ENCODE assay signal across 12 cellular contexts in the genomic region with DNA sequence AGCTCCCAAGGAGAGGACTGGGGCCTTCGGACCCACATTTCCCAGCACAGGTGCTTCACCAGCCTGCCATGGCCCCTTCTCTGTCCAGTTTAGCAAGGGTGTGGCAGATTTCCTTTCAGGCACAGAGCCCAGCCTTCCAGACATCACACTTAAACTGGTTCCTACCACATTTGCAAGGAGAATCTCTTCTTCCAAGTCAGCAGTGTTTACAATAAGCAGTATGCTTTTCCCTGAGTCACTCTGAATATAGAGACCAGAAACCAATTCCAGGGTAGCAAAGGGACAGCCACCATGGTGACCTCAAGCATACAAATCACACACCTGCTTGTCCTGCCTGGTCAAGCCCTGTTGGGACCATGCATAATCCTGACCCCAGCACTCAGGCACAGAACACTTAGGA. TPM values are rescaled to one million over a fixed set of nuclear protein-coding genes. Genes with fewer than 3 reads are reported as not detected.
DNase-seq lines count a peak whose midpoint lies in the region; ATAC-seq and TF ChIP-seq lines count a peak whose summit lies in the region.
"Had no signal": no experiment of that assay in that cellular context is flagged by ENCODE, and none has a peak within 500 bp of the region (broad histone marks: within the 10 kb centered on the region; RNA-seq: fewer than 3 reads in every experiment).

No MANE protein-coding gene starts in this region.

- no peak overlapping the region for H2BK20ac ChIP-seq in IMR-90 (ENCODE audit: low read depth, low read length)

- no peaks in the 10 kb centered on the region for H3K36me3 ChIP-seq in IMR-90 (ENCODE audit: control insufficient read depth, insufficient read depth, low read length)
- H3K36me3 ChIP-seq: BE2C, pancreas had no signal

- no peak for TF ChIP-seq POLR2A in IMR-90 (IDR thresholded peaks at IDR 0.05; ENCODE audit: low read depth, low read length)

- POLR2A ChIA-PET in IMR-90 (lab: Charles Lee; ENCODE audit: unreplicated experiment): no interaction called here

- no peak overlapping the region for H3K27ac ChIP-seq in IMR-90 (ENCODE audit: insufficient read depth, low read length)
- H3K27ac ChIP-seq in VCaP: peak overlapping the region; percentile 86
- H3K27ac ChIP-seq: pancreas had no signal

- peak; percentile 55 for DNase-seq in IMR-90
- DNase-seq in fibroblast of the aortic adventitia (ENCODE audit: low read depth): peak; percentile 53
- no peak for DNase-seq in stimulated activated naive B cell treated with anti-CD40 and anti-IgM and Interleukin-4, amounts not matched to agents 10 μg/mL and 1 μg/mL and 100 μg/mL, for 72 hours
- no peak for DNase-seq in SK-N-DZ (ENCODE audit: low spot score)
- no peak for DNase-seq in T1000 (lab: John Stamatoyannopoulos, UW)
- DNase-seq in superior temporal gyrus (ENCODE audit: extremely low spot score): no peak

- H3K4me3 Mint-ChIP-seq in stimulated activated naive B cell treated with anti-CD40 and anti-IgM and Interleukin-4, amounts not matched to agents 10 μg/mL and 1 μg/mL and 100 μg/mL, for 72 hours: no peak overlapping the region

- H4K91ac ChIP-seq in IMR-90 (ENCODE audit: insufficient read depth, low read depth, low read length): no peak overlapping the region

- CTCF ChIA-PET in IMR-90 (lab: Yijun Ruan, JAX): interaction anchor here (1.1 kb wide), 1 partner anchor 12 kb away, joined by 3 read pairs; no protein-coding TSS in a partner anchor

- intact Hi-C loops in IMR-90 (cut with micrococcal nuclease): no loop called here

- TF ChIP-seq CTCF in IMR-90 (conservative IDR thresholded peaks at IDR 0.05; ENCODE audit: low read depth, low read length) (no peak), VCaP (conservative IDR thresholded peaks at IDR 0.05) (no peak), fibroblast of the aortic adventitia (IDR thresholded peaks at IDR 0.05; ENCODE audit: insufficient read depth, low read length) (no peak)

- BruUV-seq in IMR-90 (replicated peaks; lab: Mats Ljungman, UMichigan): no TSS peak

- H3K9me1 ChIP-seq in IMR-90 (ENCODE audit: insufficient read depth, low read length): peaks cover 5% of the 10 kb centered on the region; the same call in 1 of the 2 replicates

- no peaks in the 10 kb centered on the region for H3K9me3 Mint-ChIP-seq in stimulated activated naive B cell treated with anti-CD40 and anti-IgM and Interleukin-4, amounts not matched to agents 10 μg/mL and 1 μg/mL and 100 μg/mL, for 72 hours
- H3K9me3 Mint-ChIP-seq: naive B cell had no signal

- H3K4me2 ChIP-seq in IMR-90 (ENCODE audit: low read depth, low read length): no peak overlapping the region

- peaks cover 15 to 23% of the 10 kb centered on the region in 2 donors for H3K4me1 Mint-ChIP-seq in stimulated activated naive B cell treated with anti-CD40 and anti-IgM and Interleukin-4, amounts not matched to agents 10 μg/mL and 1 μg/mL and 100 μg/mL, for 72 hours

- no peak overlapping the region for H2BK5ac ChIP-seq in IMR-90 (ENCODE audit: low read depth, low read length, poor library complexity, severe bottlenecking)

- in situ Hi-C loops in IMR-90 (cut with MboI; ENCODE audit: low sequenced_read_pairs): no loop called here

- H4K20me1 ChIP-seq in IMR-90 (ENCODE audit: insufficient read depth, low read length): no peaks in the 10 kb centered on the region

- no peak overlapping the region for H3K4ac ChIP-seq in IMR-90 (ENCODE audit: low read depth, low read length)

- no peak overlapping the region for H4K5ac ChIP-seq in IMR-90 (ENCODE audit: low read depth, low read length)

- peaks cover 0 to 4% of the 10 kb centered on the region in 2 donors for H3K27me3 Mint-ChIP-seq in stimulated activated naive B cell treated with anti-CD40 and anti-IgM and Interleukin-4, amounts not matched to agents 10 μg/mL and 1 μg/mL and 100 μg/mL, for 72 hours

- H3K14ac ChIP-seq in IMR-90 (replicated peaks; ENCODE audit: low read depth, low read length): peak overlapping the region; percentile 7; the same call in 1 of the 2 replicates

- H3K27ac Mint-ChIP-seq in stimulated activated naive B cell treated with anti-CD40 and anti-IgM and Interleukin-4, amounts not matched to agents 10 μg/mL and 1 μg/mL and 100 μg/mL, for 72 hours: peak overlapping the region; percentile 37

- peak overlapping the region; percentile 19 for H2AK9ac ChIP-seq in IMR-90 (replicated peaks; ENCODE audit: low read depth, low read length, poor library complexity)

- peak overlapping the region; percentile 60; the same call in 1 of the 2 replicates for H2AK5ac ChIP-seq in IMR-90 (ENCODE audit: low read depth, low read length)

- no peak overlapping the region for H3K9ac ChIP-seq in IMR-90 (ENCODE audit: low read depth, low read length)

- no peak overlapping the region for H3K18ac ChIP-seq in IMR-90 (ENCODE audit: low read depth, low read length)

- no peak overlapping the region for H3K56ac ChIP-seq in IMR-90 (ENCODE audit: extremely low read depth, insufficient read depth, low read length)

- no peak overlapping the region for H2BK120ac ChIP-seq in IMR-90 (ENCODE audit: low read depth, low read length)

- no peak overlapping the region for H2AFZ ChIP-seq in IMR-90 (replicated peaks; ENCODE audit: low read length, poor library complexity)

- 80% methylated on average over 1 of the region's 1 CpG; no CpG with 5 or more reads in 1 of the 2 experiments for WGBS in IMR-90 (ENCODE audit: extremely low coverage in 2 of 2, insufficient read length in 1 of 2), 2 experiments

- no peak overlapping the region for H4K8ac ChIP-seq in IMR-90 (ENCODE audit: low read depth in 2 of 2, low read length in 2 of 2)

- dilution Hi-C loops in IMR-90 (cut with HindIII; ENCODE audit: low sequenced_read_pairs, unreplicated experiment): no loop called here

- H2BK15ac ChIP-seq in IMR-90 (ENCODE audit: low read depth, low read length): no peak overlapping the region; the same call in 2 of the 3 replicates

- no peaks in the 10 kb centered on the region for H3K36me3 Mint-ChIP-seq in stimulated activated naive B cell treated with anti-CD40 and anti-IgM and Interleukin-4, amounts not matched to agents 10 μg/mL and 1 μg/mL and 100 μg/mL, for 72 hours
- H3K36me3 Mint-ChIP-seq: naive B cell had no signal

- H3K9me3 ChIP-seq in IMR-90 (ENCODE audit: control insufficient read depth, insufficient read depth, low read length): no peaks in the 10 kb centered on the region
- H3K9me3 ChIP-seq: BE2C, pancreas had no signal

- TF ChIP-seq RAD21 in IMR-90 (IDR thresholded peaks at IDR 0.05; ENCODE audit: low read length): no peak

- peaks cover 0 to 4% of the 10 kb centered on the region in 2 experiments; a peak in 1 of 4 replicates for H3K79me1 ChIP-seq in IMR-90 (ENCODE audit: low read depth in 1 of 2, low read length in 2 of 2)

- H3K4me3 ChIP-seq in IMR-90 (ENCODE audit: insufficient read depth, low read depth, low read length) (no peak overlapping the region), fibroblast of the aortic adventitia (ENCODE audit: low read depth, low read length) (no peak overlapping the region)
- H3K4me3 ChIP-seq: GM12878, pancreas had no signal

- peaks cover 7% of the 10 kb centered on the region for H3K4me1 ChIP-seq in IMR-90 (ENCODE audit: control insufficient read depth, insufficient read depth, low read length)
- H3K4me1 ChIP-seq: BE2C, pancreas had no signal

- H3K23ac ChIP-seq in IMR-90 (ENCODE audit: low read depth, low read length): no peak overlapping the region

- ATAC-seq in IMR-90 (ENCODE audit: low read depth) (peak; percentile 4; the same call in 1 of the 2 replicates), HG02763 (IDR thresholded peaks at IDR 0.05; ENCODE audit: unreplicated experiment) (no peak)
- no peak for ATAC-seq in stimulated activated naive B cell treated with anti-CD40 and anti-IgM and Interleukin-4, amounts not matched to agents 10 μg/mL and 1 μg/mL and 100 μg/mL, for 72 hours (replicated peaks)

- H3K27me3 ChIP-seq in IMR-90 (ENCODE audit: control insufficient read depth, insufficient read depth, low read length): no peaks in the 10 kb centered on the region
- H3K27me3 ChIP-seq: pancreas had no signal

TF ChIP-seq in IMR-90, 13 proteins besides CTCF, POLR2A, EP300 and RAD21:
- TF ChIP-seq SMC3 (IDR thresholded peaks at IDR 0.05; ENCODE audit: low read depth, low read length) (no peak), NFE2L2 (IDR thresholded peaks at IDR 0.05; ENCODE audit: low read depth, low read length) (peak; percentile 70; the same call in 1 of the 2 replicates)
TF ChIP-seq in IMR-90: peak in this region for 1.

RNA-seq across cellular contexts. Expression of a gene that starts 8.7 kb away (rescaled TPM):
- total RNA-seq in IMR-90 (2012; rRNA removed) (12.8 and 13.4 TPM in 2 replicates), fibroblast of the aortic adventitia (ENCODE audit: low replicate concordance) (27.9 and 29.4 TPM in 2 replicates)
- polyA plus RNA-seq in IMR-90 (2012; rRNA removed): 15.4 and 18.7 TPM in 2 replicates
- polyA plus RNA-seq in IMR-90 (2012; cell fraction: cytosol; rRNA removed): 12.7 and 18.1 TPM in 2 replicates
- polyA plus RNA-seq in IMR-90 (2012; cell fraction: nucleus; rRNA removed; ENCODE audit: low replicate concordance): 5.1 and 8.9 TPM in 2 replicates
- 0.58 and 0.92 TPM in 2 replicates for polyA plus RNA-seq in SK-N-DZ (2014; cell fraction: cytosol; rRNA removed)
- not detected in 2 replicates for polyA plus RNA-seq in SK-N-DZ (2014; cell fraction: nucleus; rRNA removed)

RNA-seq across cellular contexts. Expression of a gene that starts 30.5 kb away (rescaled TPM):
- total RNA-seq in IMR-90 (2012; rRNA removed) (7.5 and 8.8 TPM in 2 replicates), fibroblast of the aortic adventitia (ENCODE audit: low replicate concordance) (2.6 and 25.8 TPM in 2 replicates)
- 12.2 and 13.0 TPM in 2 replicates for polyA plus RNA-seq in IMR-90 (2012; rRNA removed)
- polyA plus RNA-seq in IMR-90 (2012; cell fraction: cytosol; rRNA removed): 8.1 and 10.8 TPM in 2 replicates
- 12.9 and 16.4 TPM in 2 replicates for polyA plus RNA-seq in IMR-90 (2012; cell fraction: nucleus; rRNA removed; ENCODE audit: low replicate concordance)
- polyA plus RNA-seq in SK-N-DZ (2014; cell fraction: cytosol; rRNA removed): 5.4 and 7.7 TPM in 2 replicates
- 2.1 and 3.5 TPM in 2 replicates for polyA plus RNA-seq in SK-N-DZ (2014; cell fraction: nucleus; rRNA removed)

RNA-seq across cellular contexts. Expression of a gene that starts 56.3 kb away (rescaled TPM):
- total RNA-seq in IMR-90 (2012; rRNA removed) (110 and 222 TPM in 2 replicates), fibroblast of the aortic adventitia (ENCODE audit: low replicate concordance) (82.4 and 95.0 TPM in 2 replicates)
- polyA plus RNA-seq in IMR-90 (2012; rRNA removed): 122 and 166 TPM in 2 replicates
- polyA plus RNA-seq in IMR-90 (2012; cell fraction: cytosol; rRNA removed): 441 and 499 TPM in 2 replicates
- polyA plus RNA-seq in IMR-90 (2012; cell fraction: nucleus; rRNA removed; ENCODE audit: low replicate concordance): 56.3 and 235 TPM in 2 replicates
- polyA plus RNA-seq in SK-N-DZ (2014; cell fraction: cytosol; rRNA removed): 29.8 and 36.7 TPM in 2 replicates
- 15.8 and 41.2 TPM in 2 replicates for polyA plus RNA-seq in SK-N-DZ (2014; cell fraction: nucleus; rRNA removed)

Comparison
In these comparisons a context has a peak if more than half of its experiments do, and no peak if none do; other contexts are left out.
1. DNase-seq: peak in IMR-90 (single experiment) and fibroblast of the aortic adventitia (single experiment); none in stimulated activated naive B cell treated with anti-CD40 and anti-IgM and Interleukin-4, amounts not matched to agents 10 μg/mL and 1 μg/mL and 100 μg/mL, for 72 hours (single experiment), SK-N-DZ (single experiment), T1000 (single experiment) and superior temporal gyrus (single experiment).